In genomic region chr1:214439352-214440119, GRCh38 we compare ENCODE assay signal across 1 cellular context.
A peak's percentile ranks its signal among the peaks of the same experiment; 100 is the strongest.
TF ChIP-seq lines count a peak whose summit lies in the region.

No MANE protein-coding gene starts in this region.

TF ChIP-seq in K562, 482 proteins besides CTCF, POLR2A, EP300 and RAD21 (continued from another document):
- TF ChIP-seq, protein P1, sequence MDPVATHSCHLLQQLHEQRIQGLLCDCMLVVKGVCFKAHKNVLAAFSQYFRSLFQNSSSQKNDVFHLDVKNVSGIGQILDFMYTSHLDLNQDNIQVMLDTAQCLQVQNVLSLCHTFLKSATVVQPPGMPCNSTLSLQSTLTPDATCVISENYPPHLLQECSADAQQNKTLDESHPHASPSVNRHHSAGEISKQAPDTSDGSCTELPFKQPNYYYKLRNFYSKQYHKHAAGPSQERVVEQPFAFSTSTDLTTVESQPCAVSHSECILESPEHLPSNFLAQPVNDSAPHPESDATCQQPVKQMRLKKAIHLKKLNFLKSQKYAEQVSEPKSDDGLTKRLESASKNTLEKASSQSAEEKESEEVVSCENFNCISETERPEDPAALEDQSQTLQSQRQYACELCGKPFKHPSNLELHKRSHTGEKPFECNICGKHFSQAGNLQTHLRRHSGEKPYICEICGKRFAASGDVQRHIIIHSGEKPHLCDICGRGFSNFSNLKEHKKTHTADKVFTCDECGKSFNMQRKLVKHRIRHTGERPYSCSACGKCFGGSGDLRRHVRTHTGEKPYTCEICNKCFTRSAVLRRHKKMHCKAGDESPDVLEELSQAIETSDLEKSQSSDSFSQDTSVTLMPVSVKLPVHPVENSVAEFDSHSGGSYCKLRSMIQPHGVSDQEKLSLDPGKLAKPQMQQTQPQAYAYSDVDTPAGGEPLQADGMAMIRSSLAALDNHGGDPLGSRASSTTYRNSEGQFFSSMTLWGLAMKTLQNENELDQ (CRISPR knock-in tag; IDR thresholded peaks at IDR 0.05; ENCODE audit: borderline replicate concordance) = no peak
- TF ChIP-seq ELF2 (CRISPR knock-in tag; IDR thresholded peaks at IDR 0.05) (no peak), ZNF174 (CRISPR knock-in tag; IDR thresholded peaks at IDR 0.05) (no peak), CBX5 (IDR thresholded peaks at IDR 0.05; ENCODE audit: borderline replicate concordance, low read depth) (no peak), HLTF (IDR thresholded peaks at IDR 0.05) (no peak), LCOR (CRISPR knock-in tag; IDR thresholded peaks at IDR 0.05) (no peak), EZH2 (IDR thresholded peaks at IDR 0.05; ENCODE audit: borderline replicate concordance, low read depth, low read length) (no peak), RCOR1 (IDR thresholded peaks at IDR 0.05; ENCODE audit: borderline replicate concordance in 1 of 2, low read depth in 2 of 2, low read length in 2 of 2) (no peak), FOXP1 (CRISPR knock-in tag; IDR thresholded peaks at IDR 0.05) (no peak), OTX1 (CRISPR knock-in tag; IDR thresholded peaks at IDR 0.05) (no peak), CEBPB (tag; IDR thresholded peaks at IDR 0.05) (peak; percentile 91), NUFIP1 (IDR thresholded peaks at IDR 0.05; ENCODE audit: partially characterized antibody) (no peak), ZNF398 (CRISPR knock-in tag; IDR thresholded peaks at IDR 0.05) (no peak), POLR2G (IDR thresholded peaks at IDR 0.05; ENCODE audit: low read depth, low read length) (no peak), RUNX1 (IDR thresholded peaks at IDR 0.05; ENCODE audit: low read depth) (no peak), ZFP91 (CRISPR knock-in tag; IDR thresholded peaks at IDR 0.05) (no peak), SOX6 (IDR thresholded peaks at IDR 0.05) (no peak), MTA2 (IDR thresholded peaks at IDR 0.05; ENCODE audit: low read depth) (no peak), KDM2B (CRISPR knock-in tag; IDR thresholded peaks at IDR 0.05) (no peak), ZNF408 (CRISPR knock-in tag; IDR thresholded peaks at IDR 0.05; ENCODE audit: low read depth) (no peak), MLX (CRISPR knock-in tag; conservative IDR thresholded peaks at IDR 0.05) (no peak), ID3 (CRISPR knock-in tag; IDR thresholded peaks at IDR 0.05) (no peak), ID3 (tag; IDR thresholded peaks at IDR 0.05) (no peak), ZNF316 (IDR thresholded peaks at IDR 0.05) (no peak), CTCFL (IDR thresholded peaks at IDR 0.05; ENCODE audit: borderline replicate concordance, insufficient read depth, low read depth, low read length, poor library complexity, severe bottlenecking) (no peak), DPF2 (IDR thresholded peaks at IDR 0.05) (no peak), ZNF561 (CRISPR knock-in tag; conservative IDR thresholded peaks at IDR 0.05) (no peak), ATF1 (CRISPR knock-in tag; IDR thresholded peaks at IDR 0.05) (no peak), ATF1 (tag; IDR thresholded peaks at IDR 0.05) (no peak), MAFG (tag; conservative IDR thresholded peaks at IDR 0.05) (peak; percentile 66), ZNF586 (CRISPR knock-in tag; conservative IDR thresholded peaks at IDR 0.05) (no peak), ZC3H4 (CRISPR knock-in tag; IDR thresholded peaks at IDR 0.05; ENCODE audit: borderline replicate concordance) (no peak)
- TF ChIP-seq, protein P2, sequence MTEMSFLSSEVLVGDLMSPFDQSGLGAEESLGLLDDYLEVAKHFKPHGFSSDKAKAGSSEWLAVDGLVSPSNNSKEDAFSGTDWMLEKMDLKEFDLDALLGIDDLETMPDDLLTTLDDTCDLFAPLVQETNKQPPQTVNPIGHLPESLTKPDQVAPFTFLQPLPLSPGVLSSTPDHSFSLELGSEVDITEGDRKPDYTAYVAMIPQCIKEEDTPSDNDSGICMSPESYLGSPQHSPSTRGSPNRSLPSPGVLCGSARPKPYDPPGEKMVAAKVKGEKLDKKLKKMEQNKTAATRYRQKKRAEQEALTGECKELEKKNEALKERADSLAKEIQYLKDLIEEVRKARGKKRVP (CRISPR knock-in tag; IDR thresholded peaks at IDR 0.05) = no peak
- TF ChIP-seq, protein P3, sequence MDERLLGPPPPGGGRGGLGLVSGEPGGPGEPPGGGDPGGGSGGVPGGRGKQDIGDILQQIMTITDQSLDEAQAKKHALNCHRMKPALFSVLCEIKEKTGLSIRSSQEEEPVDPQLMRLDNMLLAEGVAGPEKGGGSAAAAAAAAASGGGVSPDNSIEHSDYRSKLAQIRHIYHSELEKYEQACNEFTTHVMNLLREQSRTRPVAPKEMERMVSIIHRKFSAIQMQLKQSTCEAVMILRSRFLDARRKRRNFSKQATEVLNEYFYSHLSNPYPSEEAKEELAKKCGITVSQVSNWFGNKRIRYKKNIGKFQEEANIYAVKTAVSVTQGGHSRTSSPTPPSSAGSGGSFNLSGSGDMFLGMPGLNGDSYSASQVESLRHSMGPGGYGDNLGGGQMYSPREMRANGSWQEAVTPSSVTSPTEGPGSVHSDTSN (CRISPR knock-in tag; IDR thresholded peaks at IDR 0.05; ENCODE audit: low read depth) = no peak
- TF ChIP-seq, protein P3 (tag; conservative IDR thresholded peaks at IDR 0.05; ENCODE audit: low read depth) = peak; percentile 91
- TF ChIP-seq, protein P4, sequence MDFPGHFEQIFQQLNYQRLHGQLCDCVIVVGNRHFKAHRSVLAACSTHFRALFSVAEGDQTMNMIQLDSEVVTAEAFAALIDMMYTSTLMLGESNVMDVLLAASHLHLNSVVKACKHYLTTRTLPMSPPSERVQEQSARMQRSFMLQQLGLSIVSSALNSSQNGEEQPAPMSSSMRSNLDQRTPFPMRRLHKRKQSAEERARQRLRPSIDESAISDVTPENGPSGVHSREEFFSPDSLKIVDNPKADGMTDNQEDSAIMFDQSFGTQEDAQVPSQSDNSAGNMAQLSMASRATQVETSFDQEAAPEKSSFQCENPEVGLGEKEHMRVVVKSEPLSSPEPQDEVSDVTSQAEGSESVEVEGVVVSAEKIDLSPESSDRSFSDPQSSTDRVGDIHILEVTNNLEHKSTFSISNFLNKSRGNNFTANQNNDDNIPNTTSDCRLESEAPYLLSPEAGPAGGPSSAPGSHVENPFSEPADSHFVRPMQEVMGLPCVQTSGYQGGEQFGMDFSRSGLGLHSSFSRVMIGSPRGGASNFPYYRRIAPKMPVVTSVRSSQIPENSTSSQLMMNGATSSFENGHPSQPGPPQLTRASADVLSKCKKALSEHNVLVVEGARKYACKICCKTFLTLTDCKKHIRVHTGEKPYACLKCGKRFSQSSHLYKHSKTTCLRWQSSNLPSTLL (IDR thresholded peaks at IDR 0.05) = no peak
- TF ChIP-seq, protein P5, sequence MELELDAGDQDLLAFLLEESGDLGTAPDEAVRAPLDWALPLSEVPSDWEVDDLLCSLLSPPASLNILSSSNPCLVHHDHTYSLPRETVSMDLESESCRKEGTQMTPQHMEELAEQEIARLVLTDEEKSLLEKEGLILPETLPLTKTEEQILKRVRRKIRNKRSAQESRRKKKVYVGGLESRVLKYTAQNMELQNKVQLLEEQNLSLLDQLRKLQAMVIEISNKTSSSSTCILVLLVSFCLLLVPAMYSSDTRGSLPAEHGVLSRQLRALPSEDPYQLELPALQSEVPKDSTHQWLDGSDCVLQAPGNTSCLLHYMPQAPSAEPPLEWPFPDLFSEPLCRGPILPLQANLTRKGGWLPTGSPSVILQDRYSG (tag; conservative IDR thresholded peaks at IDR 0.05; ENCODE audit: low read depth) = no peak
